In genomic region chr17:69597898-69598692, GRCh38 we compare ENCODE assay signal across 15 cellular contexts.
DNase-seq lines count a peak whose midpoint lies in the region; ATAC-seq and TF ChIP-seq lines count a peak whose summit lies in the region.
"Had no signal": no experiment of that assay in that cellular context is flagged by ENCODE, and none has a peak within 500 bp of the region (broad histone marks: within the 10 kb centered on the region; RNA-seq: fewer than 3 reads in every experiment).

No MANE protein-coding gene starts in this region.

- DNase-seq in heart right ventricle (no peak), left ventricle myocardium superior (no peak), T1000 (lab: John Stamatoyannopoulos, UW) (peak; percentile 26), foreskin fibroblast (peak; percentile 65 to 71), spleen (no peak), ACHN (no peak)
- DNase-seq in effector CD4-positive, alpha-beta T cell: no peak
- DNase-seq: activated naive CD4-positive, alpha-beta T cell treated with Interleukin-2 at 50 U/mL for 16 hours; H7; mesendoderm; occipital lobe; WERI-Rb-1 had no signal

- peak overlapping the region in 7 of 10 donors; percentile 23 to 62 (median 49) for H3K27ac ChIP-seq in heart right ventricle
- H3K27ac ChIP-seq in spleen: peak overlapping the region in 5 of 8 donors; percentile 8 to 42 (median 29)
- H3K27ac ChIP-seq: HL-60, suprapubic skin, WERI-Rb-1 had no signal

- H3K27me3 ChIP-seq in heart right ventricle (peaks cover 0 to 4% (median 0%) of the 10 kb centered on the region in 7 donors), spleen (replicated peaks in 1 of 7) (no peaks in the 10 kb centered on the region)
- H3K27me3 ChIP-seq: suprapubic skin had no signal

- H3K4me3 ChIP-seq in heart right ventricle: no peak overlapping the region
- H3K4me3 ChIP-seq in foreskin fibroblast (ENCODE audit: low read depth in 1 of 2, low read length in 2 of 2): no peak overlapping the region
- no peak overlapping the region for H3K4me3 ChIP-seq in spleen
- H3K4me3 ChIP-seq: suprapubic skin had no signal

- H3K4me1 ChIP-seq in heart right ventricle (peaks cover 0 to 15% (median 5%) of the 10 kb centered on the region in 9 donors), spleen (peaks cover 0 to 8% (median 0%) of the 10 kb centered on the region in 6 donors)
- H3K4me1 ChIP-seq: suprapubic skin had no signal

- intact Hi-C loops in heart right ventricle (cut with DNase I) (loop anchor here in 1 of 10 donors (10.0 kb wide), 1 partner anchor 957 kb away; no protein-coding TSS in a partner anchor), left ventricle myocardium superior (cut with micrococcal nuclease) (no loop called here), spleen (cut with DNase I; ENCODE audit: low total_unique reads) (no loop called here)

- TF ChIP-seq CTCF in heart right ventricle (IDR thresholded peaks at IDR 0.05) (no peak), foreskin fibroblast (IDR thresholded peaks at IDR 0.05; ENCODE audit: low read depth, low read length) (no peak), spleen (IDR thresholded peaks at IDR 0.05 in 8 of 11, conservative IDR thresholded peaks at IDR 0.05 in 3 of 11) (no peak)

- ATAC-seq in heart right ventricle (peak in 6 of 8 donors; percentile 23 to 89 (median 66)), left ventricle myocardium superior (no peak), HG03039 (IDR thresholded peaks at IDR 0.05; ENCODE audit: unreplicated experiment) (no peak)

- no peak for TF ChIP-seq POLR2A in spleen (IDR thresholded peaks at IDR 0.05)

- H3K36me3 ChIP-seq in heart right ventricle (no peaks in the 10 kb centered on the region), spleen (no peaks in the 10 kb centered on the region)
- H3K36me3 ChIP-seq: suprapubic skin, WERI-Rb-1 had no signal

- H3K9me3 ChIP-seq in heart right ventricle (no peaks in the 10 kb centered on the region), spleen (no peaks in the 10 kb centered on the region)
- H3K9me3 ChIP-seq: suprapubic skin had no signal

- in situ Hi-C loops in ACHN (cut with HindIII; ENCODE audit: low pct_ligation_motif_present, low pct_unique_long_range_greater_than_20kb, low sequenced_read_pairs): no loop called here

- 63 to 67% methylated on average over 7 of the region's 7 CpGs for WGBS in heart right ventricle, 2 donors
- WGBS in spleen, 5 donors: 69 to 85% (median 77%) methylated on average over 7 of the region's 7 CpGs

Comparison
In these comparisons a context has a peak if more than half of its experiments do, and no peak if none do; other contexts are left out.
1. ATAC-seq: peak in heart right ventricle (6 of 8); none in left ventricle myocardium superior (single experiment) and HG03039 (single experiment).
2. DNase-seq: peak in T1000 (single experiment) and foreskin fibroblast (2 of 2); none in heart right ventricle (0 of 2), left ventricle myocardium superior (single experiment), spleen (single experiment), ACHN (single experiment) and effector CD4-positive, alpha-beta T cell (single experiment).